22 cellular contexts compared by ENCODE assay signal in the genomic region with DNA sequence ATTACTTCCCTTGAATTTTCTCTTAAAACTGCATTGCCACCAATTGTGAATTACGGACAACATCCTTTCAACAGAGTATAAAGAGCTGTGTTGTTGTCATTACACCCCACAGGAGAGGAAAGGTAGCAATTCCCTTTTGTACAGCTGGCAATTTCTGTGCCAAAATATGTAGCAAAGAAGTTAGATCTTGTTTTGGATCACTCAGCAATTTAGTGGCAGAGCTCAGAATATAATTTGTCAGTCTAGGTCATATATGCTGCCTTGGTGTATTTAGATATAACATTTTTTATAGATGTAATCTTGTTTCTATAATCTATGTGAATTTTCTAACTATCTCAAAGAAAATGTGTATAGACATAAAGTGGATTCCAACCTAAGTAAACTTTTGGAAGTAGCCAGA. TPM values are rescaled to one million over a fixed set of nuclear protein-coding genes. Genes with fewer than 3 reads are reported as not detected.
DNase-seq lines count a peak whose midpoint lies in the region; ATAC-seq, FAIRE-seq and TF ChIP-seq lines count a peak whose summit lies in the region.
"Had no signal": no experiment of that assay in that cellular context is flagged by ENCODE, and none has a peak within 500 bp of the region (broad histone marks: within the 10 kb centered on the region; RNA-seq: fewer than 3 reads in every experiment).

No MANE protein-coding gene starts in this region.

- 96% methylated on average over 1 of the region's 1 CpG for WGBS in HepG2 (ENCODE audit: low lambda C conversion rate)
- WGBS in right lobe of liver (ENCODE audit: insufficient coverage, low coverage, low lambda C conversion rate, missing lambda C conversion rate): 86% methylated on average over 1 of the region's 1 CpG

- in situ Hi-C loops in HepG2 (cut with HindIII; ENCODE audit: extremely low pct_ligation_motif_present, low pct_unique_long_range_greater_than_20kb): no loop called here

- no peak for TF ChIP-seq RAD21 in HepG2 (CRISPR knock-in tag; IDR thresholded peaks at IDR 0.05)

- peaks cover 62% of the 10 kb centered on the region for H3K36me3 Mint-ChIP-seq in T-helper 1 cell treated with Interleukin-12 subunit alpha and Interleukin-12 subunit beta and Interleukin-4 antibody, amounts not matched to agents 30 μg/mL and 1 μg/mL, for 36 hours (ENCODE audit: low read depth)
- H3K36me3 Mint-ChIP-seq in memory B cell: peaks cover 33% of the 10 kb centered on the region

- H3K4me1 ChIP-seq in HepG2 (ENCODE audit: insufficient read depth, low read length): no peaks in the 10 kb centered on the region
- peaks cover 0 to 28% (median 11%) of the 10 kb centered on the region in 4 donors for H3K4me1 ChIP-seq in right lobe of liver
- peaks cover 33% of the 10 kb centered on the region for H3K4me1 ChIP-seq in A673 (ENCODE audit: insufficient read depth, low read length, poor library complexity, severe bottlenecking)
- H3K4me1 ChIP-seq: prostate gland had no signal

- no peak overlapping the region for H2AFZ ChIP-seq in HepG2 (ENCODE audit: low read length)
- H2AFZ ChIP-seq: GM23248 had no signal

- H3K9me3 Mint-ChIP-seq in T-helper 1 cell treated with Interleukin-12 subunit alpha and Interleukin-12 subunit beta and Interleukin-4 antibody, amounts not matched to agents 30 μg/mL and 1 μg/mL, for 36 hours: peaks cover 4% of the 10 kb centered on the region
- H3K9me3 Mint-ChIP-seq in memory B cell: no peaks in the 10 kb centered on the region
- H3K9me3 Mint-ChIP-seq: HFFc6 had no signal

- no peak for TF ChIP-seq EP300 in HepG2 (IDR thresholded peaks at IDR 0.05; ENCODE audit: low read depth in 2 of 2, low read length in 2 of 2)
- no peak for TF ChIP-seq EP300 in HepG2 (CRISPR knock-in tag; IDR thresholded peaks at IDR 0.05; ENCODE audit: borderline replicate concordance)

- no peak overlapping the region for H3K9ac ChIP-seq in HepG2 (ENCODE audit: insufficient read depth, low read depth, low read length)
- H3K9ac ChIP-seq: GM23248 had no signal

- peak overlapping the region; percentile 91 for H3K27ac Mint-ChIP-seq in T-helper 1 cell treated with Interleukin-12 subunit alpha and Interleukin-12 subunit beta and Interleukin-4 antibody, amounts not matched to agents 30 μg/mL and 1 μg/mL, for 36 hours
- H3K27ac Mint-ChIP-seq in memory B cell: peak overlapping the region; percentile 48
- H3K27ac Mint-ChIP-seq: HFFc6 had no signal

- CTCF ChIA-PET in HepG2 (lab: Yijun Ruan, JAX; ENCODE audit: low intra/inter-chr PET ratio, low total read pairs): no interaction called here
- CTCF ChIA-PET in A673 (lab: Charles Lee): no interaction called here

- H4K20me1 ChIP-seq in HepG2 (ENCODE audit: insufficient read depth, low read length): 0 out of 2 replicates have a peak, but pooled peaks cover 2% of the 10 kb centered on the region

- peaks cover 15 to 68% of the 10 kb centered on the region in 2 experiments for H3K36me3 ChIP-seq in HepG2 (replicated peaks in 1 of 2; ENCODE audit: control insufficient read depth in 1 of 2, insufficient read depth in 2 of 2, low read length in 2 of 2)
- H3K36me3 ChIP-seq in right lobe of liver: peaks cover 0 to 49% (median 11%) of the 10 kb centered on the region in 4 donors
- H3K36me3 ChIP-seq in A673 (ENCODE audit: insufficient read depth, low read length, poor library complexity, severe bottlenecking): peaks cover 59% of the 10 kb centered on the region
- H3K36me3 ChIP-seq: prostate gland had no signal

- no peaks in the 10 kb centered on the region for H3K9me3 ChIP-seq in HepG2 (ENCODE audit: low read length)
- no peaks in the 10 kb centered on the region for H3K9me3 ChIP-seq in right lobe of liver
- H3K9me3 ChIP-seq in A673 (ENCODE audit: low read depth, low read length, poor library complexity, severe bottlenecking): no peaks in the 10 kb centered on the region
- H3K9me3 ChIP-seq: lower lobe of right lung, prostate gland had no signal

- H3K27ac ChIP-seq in HepG2 (ENCODE audit: extremely low read length, insufficient read depth, low read length): no peak overlapping the region
- no peak overlapping the region for H3K27ac ChIP-seq in right lobe of liver
- H3K27ac ChIP-seq in A673 (ENCODE audit: low read depth, low read length, poor library complexity, severe bottlenecking): no peak overlapping the region
- H3K27ac ChIP-seq: 22Rv1, GM23248, lower lobe of right lung, prostate gland had no signal

- no peaks in the 10 kb centered on the region for H3K79me2 ChIP-seq in HepG2 (ENCODE audit: insufficient read depth, low read length)

- ATAC-seq in HepG2 (no peak), right lobe of liver (no peak), memory B cell (ENCODE audit: low read depth) (no peak), GM19467 (IDR thresholded peaks at IDR 0.05; ENCODE audit: unreplicated experiment) (no peak)
- ATAC-seq: activated CD4-positive, alpha-beta T cell treated with anti-CD3 and anti-CD28 coated beads for 36 hours; lower lobe of right lung; Panc1 had no signal

- POLR2A ChIA-PET in HepG2 (lab: Yijun Ruan, JAX) (no interaction called here), A673 (lab: Charles Lee; ENCODE audit: low non-redundant PET) (no interaction called here)

- no peak overlapping the region for H3K4me2 ChIP-seq in HepG2 (ENCODE audit: low read depth, low read length)

- TF ChIP-seq CTCF in HepG2 (CRISPR knock-in tag; IDR thresholded peaks at IDR 0.05): no peak
- no peak for TF ChIP-seq CTCF in right lobe of liver (IDR thresholded peaks at IDR 0.05)
- no peak for TF ChIP-seq CTCF in A673 (conservative IDR thresholded peaks at IDR 0.05; ENCODE audit: low read depth, low read length)

- H3K4me1 Mint-ChIP-seq in T-helper 1 cell treated with Interleukin-12 subunit alpha and Interleukin-12 subunit beta and Interleukin-4 antibody, amounts not matched to agents 30 μg/mL and 1 μg/mL, for 36 hours (ENCODE audit: low read depth): peaks cover 60% of the 10 kb centered on the region
- peaks cover 15% of the 10 kb centered on the region for H3K4me1 Mint-ChIP-seq in memory B cell

- H3K27me3 ChIP-seq in HepG2 (ENCODE audit: control insufficient read depth in 1 of 2, insufficient read depth in 2 of 2, low read length in 2 of 2) (no peaks in the 10 kb centered on the region), right lobe of liver (no peaks in the 10 kb centered on the region), A673 (replicated peaks; ENCODE audit: insufficient read depth, low read depth, low read length, poor library complexity) (no peaks in the 10 kb centered on the region)
- H3K27me3 ChIP-seq: dorsolateral prefrontal cortex had no signal

- BruUV-seq in HepG2 (replicated peaks; lab: Mats Ljungman, UMichigan) (no TSS peak), A673 (replicated peaks; lab: Mats Ljungman, UMichigan) (no TSS peak)

- TF ChIP-seq POLR2A in HepG2 (IDR thresholded peaks at IDR 0.05; ENCODE audit: insufficient read depth in 1 of 2, low read depth in 2 of 2, low read length in 2 of 2): no peak
- TF ChIP-seq POLR2A in right lobe of liver (IDR thresholded peaks at IDR 0.05): no peak

- intact Hi-C loops in HepG2 (cut with micrococcal nuclease; ENCODE audit: unreplicated experiment) (no loop called here), right lobe of liver (cut with DNase I) (no loop called here), A673 (cut with micrococcal nuclease; ENCODE audit: unreplicated experiment) (no loop called here)

- FAIRE-seq in HepG2 (lab: Jason Lieb, UNC): no peak
- FAIRE-seq: endothelial cell of umbilical vein had no signal

- DNase-seq in T-helper 1 cell (no peak), HepG2 (ENCODE audit: low spot score) (no peak), right lobe of liver (no peak), memory B cell (ENCODE audit: low spot score in 2 of 2) (no peak), cortex of kidney (lab: John Stamatoyannopoulos, UW) (no peak), A673 (ENCODE audit: low spot score) (no peak)
- DNase-seq: activated CD4-positive, alpha-beta T cell treated with anti-CD3 and anti-CD28 coated beads for 36 hours; GM23248; HFFc6; KBM-7; lower lobe of right lung; MM.1S; NCI-H1436 treated with DMSO at 0.1 percent for 48 hours; NK-92 treated with Interleukin-12 subunit alpha and Interleukin-12 subunit beta, amount 100 ng/mL, for 24 hours; trophoblast cell had no signal

- no peak overlapping the region for H3K4me3 Mint-ChIP-seq in T-helper 1 cell treated with Interleukin-12 subunit alpha and Interleukin-12 subunit beta and Interleukin-4 antibody, amounts not matched to agents 30 μg/mL and 1 μg/mL, for 36 hours
- H3K4me3 Mint-ChIP-seq in memory B cell: no peak overlapping the region
- H3K4me3 Mint-ChIP-seq: activated CD4-positive, alpha-beta T cell treated with anti-CD3 and anti-CD28 coated beads for 36 hours; HFFc6 had no signal

- H3K27me3 Mint-ChIP-seq in T-helper 1 cell treated with Interleukin-12 subunit alpha and Interleukin-12 subunit beta and Interleukin-4 antibody, amounts not matched to agents 30 μg/mL and 1 μg/mL, for 36 hours (ENCODE audit: low read depth): no peaks in the 10 kb centered on the region
- no peaks in the 10 kb centered on the region for H3K27me3 Mint-ChIP-seq in memory B cell
- H3K27me3 Mint-ChIP-seq: activated CD4-positive, alpha-beta T cell treated with anti-CD3 and anti-CD28 coated beads for 36 hours had no signal

- H3K4me3 ChIP-seq in HepG2 (replicated peaks in 1 of 3; ENCODE audit: insufficient read depth in 1 of 3, low read depth in 2 of 3, low read length in 3 of 3) (no peak overlapping the region), right lobe of liver (no peak overlapping the region), A673 (ENCODE audit: low read depth, low read length, poor library complexity, severe bottlenecking) (no peak overlapping the region)
- H3K4me3 ChIP-seq: dorsolateral prefrontal cortex, GM23248, lower lobe of right lung, prostate gland had no signal

RNA-seq across cellular contexts. Expression of gene NRBF2, which starts 38.8 kb away (rescaled TPM):
- total RNA-seq in HepG2 (2016; rRNA removed; fragmentation: Illumina TruSeq; extraction: Trizol) (28.4 and 39.0 TPM in 2 replicates), right lobe of liver (10 to 100 TPM; 15.9 to 32.3 (median 22.8) TPM), A673 (2021) (21.9 and 24.8 TPM in 2 replicates)
- 7.3 and 10.7 TPM in 2 replicates for total RNA-seq in HepG2 (2016; cell fraction: cytosol; rRNA removed; fragmentation: Illumina TruSeq; extraction: Trizol; ENCODE audit: low read depth)
- 26.2 and 39.1 TPM in 2 replicates for total RNA-seq in HepG2 (2016; cell fraction: insoluble cytoplasmic fraction; rRNA removed; fragmentation: Illumina TruSeq; extraction: Trizol)
- total RNA-seq in HepG2 (2016; cell fraction: membrane; rRNA removed; fragmentation: Illumina TruSeq; extraction: Trizol): 20.1 and 26.1 TPM in 2 replicates
- 12.7 and 13.7 TPM in 2 replicates for total RNA-seq in HepG2 (2016; cell fraction: nucleus; rRNA removed; fragmentation: Illumina TruSeq; extraction: Trizol)
- polyA plus RNA-seq in HepG2 (2011; rRNA removed): 18.0 and 20.0 TPM in 2 replicates
- 10.9 and 15.2 TPM in 2 replicates for polyA plus RNA-seq in HepG2 (2011; cell fraction: cytosol; rRNA removed)
- 3.7 and 5.0 TPM in 2 replicates for polyA plus RNA-seq in HepG2 (2011; cell fraction: nucleus; rRNA removed)
- 23.4 and 26.2 TPM in 2 replicates for polyA plus RNA-seq in HepG2 (2012)
- 6.4 and 8.3 TPM in 2 replicates for polyA plus RNA-seq in HepG2 (2016; cell fraction: cytosol; fragmentation: Illumina TruSeq; extraction: Trizol; ENCODE audit: low read depth)
- 44.3 and 47.7 TPM in 2 replicates for polyA plus RNA-seq in HepG2 (2016; cell fraction: insoluble cytoplasmic fraction; fragmentation: Illumina TruSeq; extraction: Trizol; ENCODE audit: low read depth)
- polyA plus RNA-seq in HepG2 (2016; cell fraction: membrane; fragmentation: Illumina TruSeq; extraction: Trizol; ENCODE audit: low read depth): 13.8 and 19.0 TPM in 2 replicates
- 17.1 and 19.4 TPM in 2 replicates for polyA plus RNA-seq in HepG2 (2016; cell fraction: nucleus; fragmentation: Illumina TruSeq; extraction: Trizol; ENCODE audit: insufficient read depth, low read depth)
- 7.0 and 10.8 TPM in 2 replicates for polyA minus RNA-seq in HepG2 (2011; rRNA and poly(A)+ RNA removed; ENCODE audit: low replicate concordance)
- 13.7 and 15.0 TPM in 2 replicates for polyA minus RNA-seq in HepG2 (2011; cell fraction: cytosol; rRNA and poly(A)+ RNA removed)
- 11.5 and 12.1 TPM in 2 replicates for polyA minus RNA-seq in HepG2 (2011; cell fraction: nucleus; rRNA and poly(A)+ RNA removed)
